22 cellular contexts compared by ENCODE assay signal in the genomic region with DNA sequence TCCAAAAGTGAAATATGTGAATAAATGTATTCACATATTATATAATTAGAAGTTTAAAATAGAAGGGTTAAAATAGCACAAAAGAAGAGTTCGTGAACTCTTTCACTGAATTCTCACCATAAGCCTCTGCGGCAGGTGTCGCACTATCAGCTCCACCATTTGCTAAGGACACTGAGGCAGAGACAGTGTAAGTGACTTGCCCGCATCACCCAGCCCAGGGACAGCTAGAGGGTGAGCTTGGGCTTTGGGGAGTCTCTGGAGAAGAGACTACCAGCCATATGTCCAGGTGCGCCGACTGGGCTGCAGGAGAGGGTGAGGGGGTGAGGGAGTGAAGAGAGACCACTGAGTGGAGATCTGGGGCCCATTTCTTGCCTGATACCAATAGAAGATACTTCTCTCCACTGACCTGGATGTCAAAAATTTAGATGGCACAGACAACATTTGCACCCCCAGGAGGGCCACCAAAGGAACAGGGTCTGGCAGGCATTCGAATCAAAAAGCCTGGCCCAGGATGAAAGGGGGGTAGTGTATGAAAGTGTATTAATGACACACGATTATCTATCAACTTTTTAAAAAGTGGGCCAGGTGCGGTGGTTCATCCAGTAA. TPM values are rescaled to one million over a fixed set of nuclear protein-coding genes. Genes with fewer than 3 reads are reported as not detected.
"Had no signal": no experiment of that assay in that cellular context is flagged by ENCODE, and none has a peak within 500 bp of the region (broad histone marks: within the 10 kb centered on the region; RNA-seq: fewer than 3 reads in every experiment).

No MANE protein-coding gene starts in this region.

- H3K36me3 Mint-ChIP-seq: activated naive CD8-positive, alpha-beta T cell treated with anti-CD3 and anti-CD28 coated beads, Interleukin-2, amount 10 ng/mL, durations not matched to agents 7 days and 5 days; natural killer cell treated with Interleukin-12 subunit alpha and Interleukin-12 subunit beta and Interleukin-15 and Interleukin-18, amount 100 ng/mL, for 72 hours had no signal

- H3K36me3 ChIP-seq: esophagus squamous epithelium, gastrocnemius medialis, ovary, right atrium auricular region, suprapubic skin, transverse colon had no signal

- H3K27ac Mint-ChIP-seq: activated CD8-positive, alpha-beta T cell treated with anti-CD3 and anti-CD28 coated beads, Interleukin-2, amount 10 ng/mL, durations not matched to agents 7 days and 5 days; activated naive CD8-positive, alpha-beta T cell treated with anti-CD3 and anti-CD28 coated beads, Interleukin-2, amount 10 ng/mL, durations not matched to agents 7 days and 5 days; activated T-helper 17 cell treated with anti-CD3 and anti-CD28 coated beads, Interleukin-2, amount 50 U/mL, for 72 hours; natural killer cell treated with Interleukin-12 subunit alpha and Interleukin-12 subunit beta and Interleukin-15 and Interleukin-18, amount 100 ng/mL, for 72 hours; T-helper 2 cell treated with Interferon-gamma antibody and Interleukin-4, amounts not matched to agents 5 μg/mL and 100 μg/mL, for 36 hours had no signal

- ATAC-seq: activated CD8-positive, alpha-beta T cell treated with anti-CD3 and anti-CD28 coated beads, Interleukin-2, amount 10 ng/mL, durations not matched to agents 7 days and 5 days; activated T-helper 17 cell treated with anti-CD3 and anti-CD28 coated beads, Interleukin-2, amount 50 U/mL, for 72 hours; gastrocnemius medialis; natural killer cell treated with Interleukin-12 subunit alpha and Interleukin-12 subunit beta and Interleukin-15 and Interleukin-18, amount 100 ng/mL, for 72 hours; psoas muscle; SK-N-SH treated with all-trans-retinoic acid at 6 μM for 48 hours; stimulated activated naive CD8-positive, alpha-beta T cell treated with anti-CD3 and anti-CD28 coated beads, Interleukin-15, Interleukin-2, amounts not matched to agents 100 U/mL and 50 U/mL, for 24 hours had no signal

- H3K27me3 Mint-ChIP-seq: activated T-helper 17 cell treated with anti-CD3 and anti-CD28 coated beads, Interleukin-2, amount 50 U/mL, for 72 hours had no signal

- H3K27me3 ChIP-seq: gastrocnemius medialis, ovary, right atrium auricular region, suprapubic skin, transverse colon had no signal

- H3K4me3 Mint-ChIP-seq: activated CD8-positive, alpha-beta T cell treated with anti-CD3 and anti-CD28 coated beads, Interleukin-2, amount 10 ng/mL, durations not matched to agents 7 days and 5 days; activated naive CD8-positive, alpha-beta T cell treated with anti-CD3 and anti-CD28 coated beads, Interleukin-2, amount 10 ng/mL, durations not matched to agents 7 days and 5 days; activated T-helper 17 cell treated with anti-CD3 and anti-CD28 coated beads, Interleukin-2, amount 50 U/mL, for 72 hours; natural killer cell treated with Interleukin-12 subunit alpha and Interleukin-12 subunit beta and Interleukin-15 and Interleukin-18, amount 100 ng/mL, for 72 hours; T-helper 2 cell treated with Interferon-gamma antibody and Interleukin-4, amounts not matched to agents 5 μg/mL and 100 μg/mL, for 36 hours had no signal

- H3K4me3 ChIP-seq: esophagus squamous epithelium, gastrocnemius medialis, ovary, psoas muscle, right atrium auricular region, suprapubic skin, transverse colon had no signal

- H3K9me3 ChIP-seq: esophagus squamous epithelium, gastrocnemius medialis, ovary, psoas muscle, right atrium auricular region, suprapubic skin, transverse colon had no signal

- DNase-seq: activated CD4-positive, alpha-beta T cell treated with anti-CD3 and anti-CD28 coated beads for 1 hour; activated CD4-positive, alpha-beta T cell treated with anti-CD3 and anti-CD28 coated beads, Interleukin-2, amount 50 U/mL, for 1 hour; activated CD8-positive, alpha-beta T cell treated with anti-CD3 and anti-CD28 coated beads, Interleukin-2, amount 10 ng/mL, durations not matched to agents 7 days and 5 days; activated naive CD4-positive, alpha-beta T cell treated with Interleukin-2 at 50 U/mL for 16 hours; amniotic stem cell; dermis blood vessel endothelial cell; effector memory CD4-positive, alpha-beta T cell; esophagus squamous epithelium; gastrocnemius medialis; psoas muscle; stimulated activated CD4-positive, alpha-beta T cell treated with anti-CD3 and anti-CD28 coated beads, Interleukin-12 subunit alpha, Interleukin-12 subunit beta, amount 100 ng/mL, for 4 hours; stimulated activated CD4-positive, alpha-beta T cell treated with anti-CD3 and anti-CD28 coated beads, Interleukin-4, amount 100 ng/mL, for 4 hours; stimulated activated naive CD8-positive, alpha-beta T cell treated with anti-CD3 and anti-CD28 coated beads, Interleukin-15, Interleukin-2, amounts not matched to agents 100 U/mL and 50 U/mL, for 24 hours; transverse colon had no signal

- H3K27ac ChIP-seq: esophagus squamous epithelium, gastrocnemius medialis, ovary, psoas muscle, right atrium auricular region, suprapubic skin, transverse colon had no signal

- H3K4me1 ChIP-seq: gastrocnemius medialis, psoas muscle, transverse colon had no signal

RNA-seq across cellular contexts. Expression of gene FAIM2, which starts 28.5 kb away (rescaled TPM):
- total RNA-seq: dermis blood vessel endothelial cell had no signal
